ENCODE assay signal across 23 cellular contexts in genomic region chr7:51275532-51275931, GRCh38. TPM values are rescaled to one million over a fixed set of nuclear protein-coding genes. Genes with fewer than 3 reads are reported as not detected.
DNase-seq lines count a peak whose midpoint lies in the region; ATAC-seq and TF ChIP-seq lines count a peak whose summit lies in the region.
"Had no signal": no experiment of that assay in that cellular context is flagged by ENCODE, and none has a peak within 500 bp of the region (broad histone marks: within the 10 kb centered on the region; RNA-seq: fewer than 3 reads in every experiment).

No MANE protein-coding gene starts in this region.

- H3K4me1 ChIP-seq in lung (ENCODE audit: control insufficient read depth in 2 of 2, insufficient read depth in 2 of 2, low read length in 2 of 2) (peaks cover 0 to 13% of the 10 kb centered on the region in 2 donors), Karpas-422 (ENCODE audit: low read length) (no peaks in the 10 kb centered on the region)
- H3K4me1 ChIP-seq: ascending aorta had no signal

- H3K27ac ChIP-seq in VCaP (peak overlapping the region; percentile 88), lung (ENCODE audit: low read depth in 1 of 2, low read length in 1 of 2) (peak overlapping the region; percentile 26 to 34), Karpas-422 (ENCODE audit: low read length) (no peak overlapping the region)
- H3K27ac ChIP-seq: ascending aorta, esophagus squamous epithelium, SK-N-MC had no signal

- WGBS in lung, 2 donors = 70 to 76% methylated on average over 9 of the region's 9 CpGs

- H3K27me3 ChIP-seq in lung (ENCODE audit: control insufficient read depth, insufficient read depth) (no peaks in the 10 kb centered on the region), Karpas-422 (ENCODE audit: low read length) (no peaks in the 10 kb centered on the region)
- H3K27me3 ChIP-seq: ascending aorta, esophagus squamous epithelium had no signal

- H3K9me3 ChIP-seq in lung (ENCODE audit: control insufficient read depth in 2 of 2, insufficient read depth in 1 of 2, low read length in 1 of 2) = peaks cover 0 to 2% of the 10 kb centered on the region in 2 donors
- no peaks in the 10 kb centered on the region for H3K9me3 ChIP-seq in Karpas-422 (ENCODE audit: low read length)
- H3K9me3 ChIP-seq: ascending aorta, esophagus squamous epithelium had no signal

- no peak overlapping the region for H3K4me2 ChIP-seq in Karpas-422 (ENCODE audit: low read depth, low read length, poor library complexity, severe bottlenecking)

- no peaks in the 10 kb centered on the region for H3K36me3 ChIP-seq in lung (ENCODE audit: control insufficient read depth in 2 of 2, insufficient read depth in 2 of 2, low read length in 2 of 2)
- H3K36me3 ChIP-seq in Karpas-422 (ENCODE audit: insufficient read depth, low read length) = no peaks in the 10 kb centered on the region
- H3K36me3 ChIP-seq: ascending aorta, esophagus squamous epithelium had no signal

- H4K20me1 ChIP-seq in Karpas-422 (ENCODE audit: insufficient read depth, low read depth, low read length) = no peaks in the 10 kb centered on the region

- no peak overlapping the region for H2AFZ ChIP-seq in Karpas-422 (ENCODE audit: low read length)

- peak; percentile 55 for DNase-seq in ELF-1 (ENCODE audit: low read depth, low spot score)
- no peak for DNase-seq in lung (ENCODE audit: low spot score)
- DNase-seq in retina = peak; percentile 16
- DNase-seq in G401 (ENCODE audit: low spot score) = no peak
- no peak for DNase-seq in Karpas-422
- DNase-seq: activated CD4-positive, CD25-positive, alpha-beta regulatory T cell; activated CD8-positive, alpha-beta T cell treated with anti-CD3 and anti-CD28 coated beads, Interleukin-2, amount 10 ng/mL, durations not matched to agents 7 days and 5 days; activated naive CD4-positive, alpha-beta T cell treated with Interleukin-2 at 50 U/mL for 16 hours; activated T-cell treated with anti-CD3 and anti-CD28 coated beads, Interleukin-2, amount 50 U/mL, for 1 hour; CD4-positive, CD25-positive, alpha-beta regulatory T cell; DMS 273 treated with DMSO at 0.1 percent for 48 hours; effector memory CD8-positive, alpha-beta T cell; esophagus squamous epithelium; GDM1; left cardiac atrium; NCI-H1417; NCI-H2227 treated with DMSO at 0.1 percent for 48 hours; stimulated activated CD8-positive, alpha-beta memory T cell treated with anti-CD3 and anti-CD28 coated beads, Interleukin-4, amount 100 ng/mL, for 48 hours had no signal

- no peak overlapping the region for H3K4me3 ChIP-seq in lung
- H3K4me3 ChIP-seq in Karpas-422 (ENCODE audit: low read length) = no peak overlapping the region
- H3K4me3 ChIP-seq: ascending aorta, esophagus squamous epithelium, SK-N-MC had no signal

- TF ChIP-seq CTCF in VCaP (conservative IDR thresholded peaks at IDR 0.05) (no peak), lung (IDR thresholded peaks at IDR 0.05; ENCODE audit: control extremely low read depth, extremely low read depth) (no peak)

- ATAC-seq in lung (ENCODE audit: insufficient read depth, low FRiP score) = no peak
- ATAC-seq in HG03045 (IDR thresholded peaks at IDR 0.05; ENCODE audit: unreplicated experiment) = no peak
- ATAC-seq: activated CD8-positive, alpha-beta T cell treated with anti-CD3 and anti-CD28 coated beads, Interleukin-2, amount 10 ng/mL, durations not matched to agents 7 days and 5 days; effector memory CD8-positive, alpha-beta T cell; left cardiac atrium had no signal

- in situ Hi-C loops in G401 (cut with HindIII; ENCODE audit: low sequenced_read_pairs) = no loop called here

- no peaks in the 10 kb centered on the region for H3K9me2 ChIP-seq in Karpas-422 (replicated peaks; ENCODE audit: insufficient read depth, low read length)

- no peaks in the 10 kb centered on the region for H3K79me2 ChIP-seq in Karpas-422 (ENCODE audit: low read length)

- no peak overlapping the region for H3K9ac ChIP-seq in Karpas-422 (ENCODE audit: low read length)

RNA-seq across cellular contexts. Expression of gene COBL, which starts 41.1 kb away (rescaled TPM):
- 10 to 100 TPM; 21.7 to 38.1 TPM for total RNA-seq in lung
- 1 to 10 TPM; 6.3 to 8.3 TPM for polyA plus RNA-seq in lung
- not detected in 2 replicates for total RNA-seq in G401 (2014; rRNA removed; shearing (Covaris generic))
- total RNA-seq in Karpas-422 (2014; rRNA removed; shearing (Covaris generic); ENCODE audit: low replicate concordance) = not detected in 2 replicates
- total RNA-seq: activated CD8-positive, alpha-beta T cell treated with anti-CD3 and anti-CD28 coated beads, Interleukin-2, amount 10 ng/mL, durations not matched to agents 7 days and 5 days; T-helper 2 cell treated with Interferon-gamma antibody and Interleukin-4, amounts not matched to agents 100 ng/mL and 5 ng/mL, for 36 hours had no signal

Comparison
In these comparisons a context has a peak if more than half of its experiments do, and no peak if none do; other contexts are left out.
1. DNase-seq: peak in ELF-1 (single experiment) and retina (single experiment); none in lung (single experiment), G401 (single experiment) and Karpas-422 (single experiment).
2. RNA of gene COBL, which starts 41.1 kb away (total RNA-seq): 21.7 to 38.1 TPM in lung; not detected in G401 and not detected in Karpas-422; every median in the first group is over 10 times any median in the second.